In the genomic region with DNA sequence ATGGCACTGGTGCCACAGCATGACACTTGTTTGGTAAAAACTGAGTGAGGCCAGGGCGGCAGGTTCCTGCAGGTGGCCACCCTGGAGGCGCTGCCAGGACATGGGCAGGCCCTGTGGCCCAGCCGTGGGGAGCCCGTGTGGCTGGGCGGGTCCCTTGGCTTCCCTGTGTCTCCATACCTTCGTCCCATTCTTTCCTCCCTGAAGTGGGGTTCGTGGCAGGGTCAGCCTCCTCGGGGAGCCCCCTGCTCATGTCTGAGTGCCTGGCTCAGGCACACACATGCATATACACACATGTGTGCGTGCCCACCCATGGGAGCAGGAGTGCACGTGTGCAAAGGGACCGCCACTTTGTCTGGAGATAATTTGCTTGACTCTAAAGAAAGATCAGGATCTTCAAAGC, we compare ENCODE assay signal across 1 cellular context.
TF ChIP-seq lines count a peak whose summit lies in the region.

No MANE protein-coding gene starts in this region.

TF ChIP-seq in IMR-90, 13 proteins besides CTCF, POLR2A, EP300 and RAD21:
- TF ChIP-seq RCOR1 (IDR thresholded peaks at IDR 0.05; ENCODE audit: insufficient replicate concordance, low read length) (no peak), MXI1 (IDR thresholded peaks at IDR 0.05; ENCODE audit: borderline replicate concordance, low read depth, low read length) (no peak), NFE2L2 (IDR thresholded peaks at IDR 0.05; ENCODE audit: low read depth, low read length) (no peak), CEBPB (IDR thresholded peaks at IDR 0.05; ENCODE audit: low read depth, low read length) (no peak), BHLHE40 (IDR thresholded peaks at IDR 0.05; ENCODE audit: low read depth, low read length) (no peak), CHD1 (IDR thresholded peaks at IDR 0.05; ENCODE audit: low read depth, low read length) (no peak), SMC3 (IDR thresholded peaks at IDR 0.05; ENCODE audit: low read depth, low read length) (no peak), RFX5 (IDR thresholded peaks at IDR 0.05; ENCODE audit: low read depth, low read length) (no peak), FOS (IDR thresholded peaks at IDR 0.05; ENCODE audit: low read depth, low read length) (no peak), MAZ (IDR thresholded peaks at IDR 0.05; ENCODE audit: borderline replicate concordance, low read depth, low read length) (no peak), MAFK (IDR thresholded peaks at IDR 0.05; ENCODE audit: low read depth, low read length) (no peak)
- TF ChIP-seq, protein P1, sequence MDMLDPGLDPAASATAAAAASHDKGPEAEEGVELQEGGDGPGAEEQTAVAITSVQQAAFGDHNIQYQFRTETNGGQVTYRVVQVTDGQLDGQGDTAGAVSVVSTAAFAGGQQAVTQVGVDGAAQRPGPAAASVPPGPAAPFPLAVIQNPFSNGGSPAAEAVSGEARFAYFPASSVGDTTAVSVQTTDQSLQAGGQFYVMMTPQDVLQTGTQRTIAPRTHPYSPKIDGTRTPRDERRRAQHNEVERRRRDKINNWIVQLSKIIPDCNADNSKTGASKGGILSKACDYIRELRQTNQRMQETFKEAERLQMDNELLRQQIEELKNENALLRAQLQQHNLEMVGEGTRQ (IDR thresholded peaks at IDR 0.05; ENCODE audit: low read depth, low read length), result no peak
- TF ChIP-seq, protein P2, sequence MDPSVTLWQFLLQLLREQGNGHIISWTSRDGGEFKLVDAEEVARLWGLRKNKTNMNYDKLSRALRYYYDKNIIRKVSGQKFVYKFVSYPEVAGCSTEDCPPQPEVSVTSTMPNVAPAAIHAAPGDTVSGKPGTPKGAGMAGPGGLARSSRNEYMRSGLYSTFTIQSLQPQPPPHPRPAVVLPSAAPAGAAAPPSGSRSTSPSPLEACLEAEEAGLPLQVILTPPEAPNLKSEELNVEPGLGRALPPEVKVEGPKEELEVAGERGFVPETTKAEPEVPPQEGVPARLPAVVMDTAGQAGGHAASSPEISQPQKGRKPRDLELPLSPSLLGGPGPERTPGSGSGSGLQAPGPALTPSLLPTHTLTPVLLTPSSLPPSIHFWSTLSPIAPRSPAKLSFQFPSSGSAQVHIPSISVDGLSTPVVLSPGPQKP (IDR thresholded peaks at IDR 0.05; ENCODE audit: borderline replicate concordance, low read depth, low read length), result no peak
TF ChIP-seq in IMR-90: peak in this region for 0.
